Comparison of ENCODE assay signal across 16 cellular contexts in the genomic region with DNA sequence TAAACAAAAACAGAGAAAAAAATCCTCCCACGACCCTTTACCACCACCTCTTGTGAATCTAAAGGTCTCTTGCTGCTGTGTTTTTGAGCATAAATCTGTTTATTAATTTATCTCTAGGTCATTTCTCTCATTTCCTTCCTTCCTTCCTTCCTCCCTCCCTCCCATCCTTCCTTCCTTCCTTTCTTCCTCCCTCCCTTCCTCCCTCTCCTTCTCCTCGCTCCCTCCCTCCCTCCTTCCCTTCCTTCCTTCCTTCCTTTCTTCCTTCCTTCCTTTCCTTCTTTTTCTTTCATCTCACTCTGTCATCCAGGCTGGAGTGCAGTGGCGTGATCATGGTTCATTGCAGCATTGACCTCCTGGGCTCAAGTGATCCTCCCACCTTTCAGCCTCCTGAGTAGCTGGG. TPM values are rescaled to one million over a fixed set of nuclear protein-coding genes. Genes with fewer than 3 reads are reported as not detected.
DNase-seq lines count a peak whose midpoint lies in the region; ATAC-seq, FAIRE-seq and TF ChIP-seq lines count a peak whose summit lies in the region.
"Had no signal": no experiment of that assay in that cellular context is flagged by ENCODE, and none has a peak within 500 bp of the region (broad histone marks: within the 10 kb centered on the region; RNA-seq: fewer than 3 reads in every experiment).

No MANE protein-coding gene starts in this region.

- DNase-seq in activated naive CD4-positive, alpha-beta T cell treated with anti-CD3 and anti-CD28 coated beads, Interleukin-2, amount 10 ng/mL, durations not matched to agents 7 days and 5 days = peak; percentile 4
- DNase-seq in activated naive CD4-positive, alpha-beta T cell treated with Interleukin-2 at 50 U/mL for 16 hours = no peak
- DNase-seq in stimulated activated effector memory CD8-positive, alpha-beta T cell treated with anti-CD3 and anti-CD28 coated beads, Interleukin-12 subunit alpha, Interleukin-12 subunit beta, amount 100 ng/mL, for 72 hours (ENCODE audit: low spot score in 2 of 2) = no peak
- no peak for DNase-seq in GM12892 (ENCODE audit: insufficient read length)
- DNase-seq in small intestine = no peak
- DNase-seq: CD4-positive, CD25-positive, alpha-beta regulatory T cell; COR-L47; NCI-H1417; NCI-H187; NCI-H2107; NCI-H510A; NCI-H748 treated with DMSO at 0.1 percent for 48 hours; SHP77 treated with DMSO at 0.1 percent for 48 hours had no signal

- peaks cover 0 to 7% of the 10 kb centered on the region in 2 donors for H3K27me3 ChIP-seq in small intestine (ENCODE audit: control insufficient read depth in 2 of 2, insufficient read depth in 2 of 2, low read length in 2 of 2)

- 68 to 77% (median 69%) methylated on average over 3 of the region's 3 CpGs for WGBS in small intestine, 3 donors

- no peak overlapping the region for H3K27ac Mint-ChIP-seq in activated naive CD4-positive, alpha-beta T cell treated with anti-CD3 and anti-CD28 coated beads, Interleukin-2, amount 10 ng/mL, durations not matched to agents 7 days and 5 days
- peak overlapping the region; percentile 87 for H3K27ac Mint-ChIP-seq in dendritic cell treated with granulocyte-macrophage colony-stimulating factor and Interleukin-4, amounts not matched to agents 40 ng/mL and 50 ng/mL, for 4 days
- peak overlapping the region; percentile 74 for H3K27ac Mint-ChIP-seq in stimulated activated effector memory CD8-positive, alpha-beta T cell treated with anti-CD3 and anti-CD28 coated beads, Interleukin-12 subunit alpha, Interleukin-12 subunit beta, amount 100 ng/mL, for 72 hours

- H3K27ac ChIP-seq in HEK293 (ENCODE audit: extremely low read depth, low read depth, low read length) (no peak overlapping the region), small intestine (ENCODE audit: low read depth in 1 of 2, low read length in 1 of 2) (no peak overlapping the region)

- TF ChIP-seq POLR2A in GM12892 (IDR thresholded peaks at IDR 0.05; ENCODE audit: low read depth, low read length) = no peak

- no peaks in the 10 kb centered on the region for H3K9me3 ChIP-seq in HEK293 (ENCODE audit: control insufficient read depth, insufficient read depth, low read depth, low read length)
- H3K9me3 ChIP-seq in small intestine (ENCODE audit: control insufficient read depth, low read depth) = no peaks in the 10 kb centered on the region

- H3K27me3 Mint-ChIP-seq in activated naive CD4-positive, alpha-beta T cell treated with anti-CD3 and anti-CD28 coated beads, Interleukin-2, amount 10 ng/mL, durations not matched to agents 7 days and 5 days = peaks cover 73% of the 10 kb centered on the region
- peaks cover 41% of the 10 kb centered on the region for H3K27me3 Mint-ChIP-seq in dendritic cell treated with granulocyte-macrophage colony-stimulating factor and Interleukin-4, amounts not matched to agents 40 ng/mL and 50 ng/mL, for 4 days

- H3K4me3 Mint-ChIP-seq in activated naive CD4-positive, alpha-beta T cell treated with anti-CD3 and anti-CD28 coated beads, Interleukin-2, amount 10 ng/mL, durations not matched to agents 7 days and 5 days = no peak overlapping the region
- no peak overlapping the region for H3K4me3 Mint-ChIP-seq in dendritic cell treated with granulocyte-macrophage colony-stimulating factor and Interleukin-4, amounts not matched to agents 40 ng/mL and 50 ng/mL, for 4 days
- H3K4me3 Mint-ChIP-seq in stimulated activated effector memory CD8-positive, alpha-beta T cell treated with anti-CD3 and anti-CD28 coated beads, Interleukin-12 subunit alpha, Interleukin-12 subunit beta, amount 100 ng/mL, for 72 hours = peak overlapping the region; percentile 59

- no peak overlapping the region for H3K4me3 ChIP-seq in HEK293 (ENCODE audit: low read depth, low read length)
- H3K4me3 ChIP-seq in small intestine (ENCODE audit: low read depth in 1 of 2, low read length in 2 of 2) = no peak overlapping the region

- ATAC-seq in stimulated activated effector memory CD8-positive, alpha-beta T cell treated with anti-CD3 and anti-CD28 coated beads, Interleukin-12 subunit alpha, Interleukin-12 subunit beta, amount 100 ng/mL, for 72 hours = no peak

- peaks cover 23% of the 10 kb centered on the region for H3K4me1 Mint-ChIP-seq in activated naive CD4-positive, alpha-beta T cell treated with anti-CD3 and anti-CD28 coated beads, Interleukin-2, amount 10 ng/mL, durations not matched to agents 7 days and 5 days
- H3K4me1 Mint-ChIP-seq in dendritic cell treated with granulocyte-macrophage colony-stimulating factor and Interleukin-4, amounts not matched to agents 40 ng/mL and 50 ng/mL, for 4 days (ENCODE audit: low read depth) = peaks cover 82% of the 10 kb centered on the region
- H3K4me1 Mint-ChIP-seq in stimulated activated effector memory CD8-positive, alpha-beta T cell treated with anti-CD3 and anti-CD28 coated beads, Interleukin-12 subunit alpha, Interleukin-12 subunit beta, amount 100 ng/mL, for 72 hours = peaks cover 54% of the 10 kb centered on the region

- no peak for TF ChIP-seq CTCF in HEK293 (tag by site-specific recombination; IDR thresholded peaks at IDR 0.05)

- H3K36me3 ChIP-seq in HEK293 (ENCODE audit: control insufficient read depth in 2 of 2, insufficient read depth in 1 of 2, low read length in 2 of 2) (no peaks in the 10 kb centered on the region), small intestine (ENCODE audit: control insufficient read depth in 2 of 2, insufficient read depth in 2 of 2, low read length in 2 of 2) (no peaks in the 10 kb centered on the region)

- H3K9me3 Mint-ChIP-seq in activated naive CD4-positive, alpha-beta T cell treated with anti-CD3 and anti-CD28 coated beads, Interleukin-2, amount 10 ng/mL, durations not matched to agents 7 days and 5 days = no peaks in the 10 kb centered on the region
- peaks cover 8% of the 10 kb centered on the region for H3K9me3 Mint-ChIP-seq in dendritic cell treated with granulocyte-macrophage colony-stimulating factor and Interleukin-4, amounts not matched to agents 40 ng/mL and 50 ng/mL, for 4 days
- no peaks in the 10 kb centered on the region for H3K9me3 Mint-ChIP-seq in stimulated activated effector memory CD8-positive, alpha-beta T cell treated with anti-CD3 and anti-CD28 coated beads, Interleukin-12 subunit alpha, Interleukin-12 subunit beta, amount 100 ng/mL, for 72 hours
- H3K9me3 Mint-ChIP-seq: CD4-positive, CD25-positive, alpha-beta regulatory T cell had no signal

- H3K4me1 ChIP-seq in HEK293 (ENCODE audit: control insufficient read depth, insufficient read depth, low read length) (no peaks in the 10 kb centered on the region), small intestine (ENCODE audit: control insufficient read depth in 2 of 2, insufficient read depth in 1 of 2, low read depth in 1 of 2, low read length in 1 of 2) (no peaks in the 10 kb centered on the region)

- intact Hi-C loops in dendritic cell treated with granulocyte-macrophage colony-stimulating factor and Interleukin-4, amounts not matched to agents 40 ng/mL and 50 ng/mL, for 4 days (cut with micrococcal nuclease) = loop anchor here (5.0 kb wide), 1 partner anchor 33 kb away; no protein-coding TSS in a partner anchor

- POLR2A ChIA-PET in HEK293 (lab: Yijun Ruan, JAX) = no interaction called here

- CTCF ChIA-PET in activated naive CD4-positive, alpha-beta T cell treated with anti-CD3 and anti-CD28 coated beads, Interleukin-2, amount 10 ng/mL, durations not matched to agents 7 days and 5 days (lab: Charles Lee) = no interaction called here
- CTCF ChIA-PET in HEK293 (lab: Yijun Ruan, JAX) = no interaction called here

- FAIRE-seq in GM12892 (lab: Jason Lieb, UNC) (no peak), small intestine (lab: Jason Lieb, UNC) (no peak)
- FAIRE-seq: G401.6 had no signal

- no peaks in the 10 kb centered on the region for H3K36me3 Mint-ChIP-seq in activated naive CD4-positive, alpha-beta T cell treated with anti-CD3 and anti-CD28 coated beads, Interleukin-2, amount 10 ng/mL, durations not matched to agents 7 days and 5 days
- no peaks in the 10 kb centered on the region for H3K36me3 Mint-ChIP-seq in dendritic cell treated with granulocyte-macrophage colony-stimulating factor and Interleukin-4, amounts not matched to agents 40 ng/mL and 50 ng/mL, for 4 days (ENCODE audit: low read depth)
- H3K36me3 Mint-ChIP-seq in stimulated activated effector memory CD8-positive, alpha-beta T cell treated with anti-CD3 and anti-CD28 coated beads, Interleukin-12 subunit alpha, Interleukin-12 subunit beta, amount 100 ng/mL, for 72 hours = no peaks in the 10 kb centered on the region

TF ChIP-seq in HEK293, 187 proteins besides CTCF, POLR2A, EP300 and RAD21:
- TF ChIP-seq ZNF394 (tag by site-specific recombination; IDR thresholded peaks at IDR 0.05; ENCODE audit: borderline replicate concordance) (no peak), ZNF366 (tag by site-specific recombination; conservative IDR thresholded peaks at IDR 0.05) (peak; percentile 91)

RNA-seq across cellular contexts. Expression of a gene that starts 13.5 kb away (rescaled TPM):
- not detected for polyA plus RNA-seq in GM12892 (2012; ENCODE audit: missing spikeins)
- polyA plus RNA-seq in small intestine = under 1 TPM in 2 of 3 donors, not detected in 1; 0.37 to 0.81 TPM

RNA-seq across cellular contexts. Expression of a gene that starts 38.3 kb away (rescaled TPM):
- 21.6 TPM for polyA plus RNA-seq in GM12892 (2012; ENCODE audit: missing spikeins)
- 1 to 10 TPM; 3.6 to 5.8 (median 5.7) TPM for polyA plus RNA-seq in small intestine
